In genomic region chr1:5455056-5455455, GRCh38 we compare ENCODE assay signal across 1 cellular context.
TF ChIP-seq lines count a peak whose summit lies in the region.

No MANE protein-coding gene starts in this region.

TF ChIP-seq in GM23338, 12 proteins besides CTCF, POLR2A, EP300 and RAD21 (continued from another document):
- no peak for TF ChIP-seq REST (IDR thresholded peaks at IDR 0.05; ENCODE audit: unreplicated experiment)
- TF ChIP-seq JUNB (IDR thresholded peaks at IDR 0.05; ENCODE audit: unreplicated experiment), result no peak
- no peak for TF ChIP-seq EZH2phosphoT487 (IDR thresholded peaks at IDR 0.05; ENCODE audit: unreplicated experiment)
- TF ChIP-seq ZNF114 (CRISPR knock-in tag; IDR thresholded peaks at IDR 0.05), result no peak
- no peak for TF ChIP-seq ZNF462 (CRISPR knock-in tag; IDR thresholded peaks at IDR 0.05)
- TF ChIP-seq ZNF331 (CRISPR knock-in tag; IDR thresholded peaks at IDR 0.05; ENCODE audit: low read depth), result no peak
- TF ChIP-seq NANOG (IDR thresholded peaks at IDR 0.05; ENCODE audit: borderline replicate concordance), result no peak
